In the genomic region with DNA sequence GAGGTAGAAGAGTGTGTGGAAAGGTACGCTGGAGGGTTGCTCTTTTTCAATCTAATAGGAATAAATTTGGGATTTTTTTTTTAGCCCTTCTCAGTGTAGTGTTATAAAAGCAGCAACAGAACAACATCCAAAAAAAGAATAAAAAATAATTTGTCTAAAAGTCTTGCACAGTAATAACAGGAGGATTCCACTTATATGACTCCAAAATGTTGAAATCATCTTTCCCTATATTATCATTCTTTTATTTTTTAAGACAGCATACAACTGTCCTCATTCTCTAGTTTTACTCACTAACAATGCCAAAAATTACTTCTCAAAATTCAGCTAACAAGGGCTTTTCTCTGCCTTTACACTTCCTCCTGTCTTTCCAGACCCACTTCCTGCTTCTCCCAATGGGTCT, we compare ENCODE assay signal across 18 cellular contexts. TPM values are rescaled to one million over a fixed set of nuclear protein-coding genes. Genes with fewer than 3 reads are reported as not detected.
DNase-seq lines count a peak whose midpoint lies in the region; ATAC-seq and TF ChIP-seq lines count a peak whose summit lies in the region.
"Had no signal": no experiment of that assay in that cellular context is flagged by ENCODE, and none has a peak within 500 bp of the region (broad histone marks: within the 10 kb centered on the region; RNA-seq: fewer than 3 reads in every experiment).

No MANE protein-coding gene starts in this region.

- no peak for TF ChIP-seq CTCF in activated CD8-positive, alpha-beta T cell treated with anti-CD3 and anti-CD28 coated beads for 36 hours (IDR thresholded peaks at IDR 0.05)
- TF ChIP-seq CTCF in left lung (IDR thresholded peaks at IDR 0.05): no peak

- H3K27me3 ChIP-seq in left lung: no peaks in the 10 kb centered on the region
- H3K27me3 ChIP-seq: heart left ventricle, right atrium auricular region had no signal

- H3K27me3 Mint-ChIP-seq in activated T-cell treated with anti-CD3 and anti-CD28 coated beads, Interleukin-2, amount 50 U/mL, for 72 hours (ENCODE audit: low read depth): no peaks in the 10 kb centered on the region
- no peaks in the 10 kb centered on the region for H3K27me3 Mint-ChIP-seq in activated CD8-positive, alpha-beta T cell treated with anti-CD3 and anti-CD28 coated beads for 36 hours
- H3K27me3 Mint-ChIP-seq in stimulated activated naive B cell treated with anti-CD40 and anti-IgM and Interleukin-4, amounts not matched to agents 10 μg/mL and 1 μg/mL and 100 μg/mL, for 72 hours: no peaks in the 10 kb centered on the region

- H3K4me3 ChIP-seq in left lung: no peak overlapping the region
- H3K4me3 ChIP-seq: heart left ventricle, right atrium auricular region had no signal

- peak overlapping the region; percentile 14 to 26 for H3K27ac ChIP-seq in left lung
- H3K27ac ChIP-seq: right atrium auricular region had no signal

- no peaks in the 10 kb centered on the region for H3K36me3 ChIP-seq in left lung
- H3K36me3 ChIP-seq: heart left ventricle, right atrium auricular region had no signal

- peaks cover 0 to 17% of the 10 kb centered on the region in 2 donors for H3K4me1 ChIP-seq in left lung
- H3K4me1 ChIP-seq: right atrium auricular region had no signal

- H3K4me3 Mint-ChIP-seq in activated T-cell treated with anti-CD3 and anti-CD28 coated beads, Interleukin-2, amount 50 U/mL, for 72 hours: no peak overlapping the region
- no peak overlapping the region for H3K4me3 Mint-ChIP-seq in activated CD8-positive, alpha-beta T cell treated with anti-CD3 and anti-CD28 coated beads for 36 hours
- no peak overlapping the region for H3K4me3 Mint-ChIP-seq in stimulated activated naive B cell treated with anti-CD40 and anti-IgM and Interleukin-4, amounts not matched to agents 10 μg/mL and 1 μg/mL and 100 μg/mL, for 72 hours
- H3K4me3 Mint-ChIP-seq: WTC11 had no signal

- H3K9me3 Mint-ChIP-seq in activated T-cell treated with anti-CD3 and anti-CD28 coated beads, Interleukin-2, amount 50 U/mL, for 72 hours: peaks cover 2 to 3% of the 10 kb centered on the region in 2 donors
- H3K9me3 Mint-ChIP-seq in activated CD8-positive, alpha-beta T cell treated with anti-CD3 and anti-CD28 coated beads for 36 hours: no peaks in the 10 kb centered on the region
- H3K9me3 Mint-ChIP-seq in stimulated activated naive B cell treated with anti-CD40 and anti-IgM and Interleukin-4, amounts not matched to agents 10 μg/mL and 1 μg/mL and 100 μg/mL, for 72 hours: peaks cover 5 to 6% of the 10 kb centered on the region in 2 donors

- peaks cover 0 to 9% of the 10 kb centered on the region in 2 donors for H3K9me3 ChIP-seq in left lung

- CTCF ChIA-PET in activated CD8-positive, alpha-beta T cell treated with anti-CD3 and anti-CD28 coated beads for 36 hours (lab: Charles Lee): interaction anchor here (0.7 to 1.8 kb wide), 3 partner anchors 52 to 160 kb away, joined by 3 to 7 read pairs (median 3); no protein-coding TSS in a partner anchor

- POLR2A ChIA-PET in activated CD8-positive, alpha-beta T cell treated with anti-CD3 and anti-CD28 coated beads for 36 hours (lab: Charles Lee): interaction anchor here (1.2 to 3.5 kb wide), 2 partner anchors 10 to 19 kb away, joined by 4 to 17 read pairs; no protein-coding TSS in a partner anchor

- peaks cover 34 to 79% of the 10 kb centered on the region in 2 donors for H3K36me3 Mint-ChIP-seq in activated T-cell treated with anti-CD3 and anti-CD28 coated beads, Interleukin-2, amount 50 U/mL, for 72 hours (ENCODE audit: insufficient read depth in 2 of 2)
- H3K36me3 Mint-ChIP-seq in activated CD8-positive, alpha-beta T cell treated with anti-CD3 and anti-CD28 coated beads for 36 hours (ENCODE audit: low read depth): peaks cover 94% of the 10 kb centered on the region
- peaks cover 19 to 52% of the 10 kb centered on the region in 2 donors for H3K36me3 Mint-ChIP-seq in stimulated activated naive B cell treated with anti-CD40 and anti-IgM and Interleukin-4, amounts not matched to agents 10 μg/mL and 1 μg/mL and 100 μg/mL, for 72 hours

- no peak for ATAC-seq in activated T-cell treated with anti-CD3 and anti-CD28 coated beads, Interleukin-2, amount 50 U/mL, for 72 hours (replicated peaks in 1 of 2)
- no peak for ATAC-seq in activated CD8-positive, alpha-beta T cell treated with anti-CD3 and anti-CD28 coated beads for 36 hours
- ATAC-seq in left lung (no peak), GM18858 (IDR thresholded peaks at IDR 0.05; ENCODE audit: unreplicated experiment) (no peak), GM18520 (IDR thresholded peaks at IDR 0.05; ENCODE audit: unreplicated experiment) (no peak)
- no peak for ATAC-seq in stimulated activated naive B cell treated with anti-CD40 and anti-IgM and Interleukin-4, amounts not matched to agents 10 μg/mL and 1 μg/mL and 100 μg/mL, for 72 hours (replicated peaks)
- ATAC-seq: WTC11 had no signal

- no peak for DNase-seq in activated T-cell treated with anti-CD3 and anti-CD28 coated beads, Interleukin-2, amount 50 U/mL, for 72 hours
- DNase-seq in activated T-cell treated with anti-CD3 and anti-CD28 coated beads, Interleukin-2, amount 50 U/mL, for 48 hours: no peak
- DNase-seq in activated CD8-positive, alpha-beta T cell treated with anti-CD3 and anti-CD28 coated beads for 36 hours: no peak
- DNase-seq in left lung (no peak), MV-4-11 (lab: John Stamatoyannopoulos, UW) (no peak)
- no peak for DNase-seq in stimulated activated naive B cell treated with anti-CD40 and anti-IgM and Interleukin-4, amounts not matched to agents 10 μg/mL and 1 μg/mL and 100 μg/mL, for 72 hours
- DNase-seq: central memory CD4-positive, alpha-beta T cell; COR-L47; effector CD4-positive, alpha-beta T cell; midbrain; NCI-H2081 treated with DMSO at 0.1 percent for 48 hours; NCI-H510A treated with DMSO at 0.1 percent for 48 hours had no signal

- peak overlapping the region; percentile 90 for H3K27ac Mint-ChIP-seq in activated T-cell treated with anti-CD3 and anti-CD28 coated beads, Interleukin-2, amount 50 U/mL, for 72 hours
- peak overlapping the region; percentile 75 for H3K27ac Mint-ChIP-seq in activated CD8-positive, alpha-beta T cell treated with anti-CD3 and anti-CD28 coated beads for 36 hours
- peak overlapping the region; percentile 38 for H3K27ac Mint-ChIP-seq in stimulated activated naive B cell treated with anti-CD40 and anti-IgM and Interleukin-4, amounts not matched to agents 10 μg/mL and 1 μg/mL and 100 μg/mL, for 72 hours
- H3K27ac Mint-ChIP-seq: WTC11 had no signal

- intact Hi-C loops in activated CD8-positive, alpha-beta T cell treated with anti-CD3 and anti-CD28 coated beads for 36 hours (cut with micrococcal nuclease): no loop called here
- intact Hi-C loops in left lung (cut with DNase I): no loop called here

- peaks cover 81% of the 10 kb centered on the region for H3K4me1 Mint-ChIP-seq in activated T-cell treated with anti-CD3 and anti-CD28 coated beads, Interleukin-2, amount 50 U/mL, for 72 hours (ENCODE audit: low read depth)
- peaks cover 74% of the 10 kb centered on the region for H3K4me1 Mint-ChIP-seq in activated CD8-positive, alpha-beta T cell treated with anti-CD3 and anti-CD28 coated beads for 36 hours (ENCODE audit: low read depth)
- peaks cover 25 to 49% of the 10 kb centered on the region in 2 donors for H3K4me1 Mint-ChIP-seq in stimulated activated naive B cell treated with anti-CD40 and anti-IgM and Interleukin-4, amounts not matched to agents 10 μg/mL and 1 μg/mL and 100 μg/mL, for 72 hours
- H3K4me1 Mint-ChIP-seq: WTC11 had no signal

RNA-seq across cellular contexts. Expression of gene IL2RA, which starts 27.8 kb away (rescaled TPM):
- 1,000 to 10,000 TPM in 1 of 2 donors, 100 to 1,000 TPM in 1; 848 to 1,110 TPM for total RNA-seq in activated T-cell treated with anti-CD3 and anti-CD28 coated beads, Interleukin-2, amount 50 U/mL, for 72 hours
- 100 to 1,000 TPM; 868 to 874 TPM for total RNA-seq in activated CD8-positive, alpha-beta T cell treated with anti-CD3 and anti-CD28 coated beads for 36 hours
- 1 to 10 TPM; 1.7 to 4.1 TPM for total RNA-seq in left lung
- total RNA-seq: fibroblast of lung had no signal

RNA-seq across cellular contexts. Expression of gene RBM17, which starts 54.5 kb away (rescaled TPM):
- 100 to 1,000 TPM; 156 to 200 TPM for total RNA-seq in activated T-cell treated with anti-CD3 and anti-CD28 coated beads, Interleukin-2, amount 50 U/mL, for 72 hours
- total RNA-seq in activated CD8-positive, alpha-beta T cell treated with anti-CD3 and anti-CD28 coated beads for 36 hours: 100 to 1,000 TPM; 284 to 285 TPM
- 10 to 100 TPM; 63.2 to 95.5 TPM for total RNA-seq in left lung

RNA-seq across cellular contexts. Expression of gene IL15RA, which starts 57.0 kb away (rescaled TPM):
- 10 to 100 TPM; 23.7 to 30.0 TPM for total RNA-seq in activated T-cell treated with anti-CD3 and anti-CD28 coated beads, Interleukin-2, amount 50 U/mL, for 72 hours
- total RNA-seq in activated CD8-positive, alpha-beta T cell treated with anti-CD3 and anti-CD28 coated beads for 36 hours: 10 to 100 TPM; 23.5 to 25.1 TPM
- total RNA-seq in left lung: 10 to 100 TPM; 14.7 to 46.2 TPM

Comparison
In these comparisons a context has a peak if more than half of its experiments do, and no peak if none do; other contexts are left out.
1. H3K27ac Mint-ChIP-seq: peak in every context shown above with its lines; median percentile 90 in activated T-cell treated with anti-CD3 and anti-CD28 coated beads, Interleukin-2, amount 50 U/mL, for 72 hours; 75 in activated CD8-positive, alpha-beta T cell treated with anti-CD3 and anti-CD28 coated beads for 36 hours; 38 in stimulated activated naive B cell treated with anti-CD40 and anti-IgM and Interleukin-4, amounts not matched to agents 10 μg/mL and 1 μg/mL and 100 μg/mL, for 72 hours.
2. RNA of gene IL2RA, which starts 27.8 kb away (total RNA-seq): 848 to 1,110 TPM in activated T-cell treated with anti-CD3 and anti-CD28 coated beads, Interleukin-2, amount 50 U/mL, for 72 hours and 868 to 874 TPM in activated CD8-positive, alpha-beta T cell treated with anti-CD3 and anti-CD28 coated beads for 36 hours; 1.7 to 4.1 TPM in left lung; every median in the first group is over 100 times any median in the second.